Comparison of ENCODE assay signal across 27 cellular contexts in genomic region chr12:97854477-97854876, GRCh38.
"Had no signal": no experiment of that assay in that cellular context is flagged by ENCODE, and none has a peak within 500 bp of the region (broad histone marks: within the 10 kb centered on the region; RNA-seq: fewer than 3 reads in every experiment).

No MANE protein-coding gene starts in this region.

- ATAC-seq: activated CD4-positive, CD25-positive, alpha-beta regulatory T cell treated with anti-CD3 and anti-CD28 coated beads, Interleukin-2, amount 50 U/mL, for 24 hours; activated CD8-positive, alpha-beta memory T cell treated with anti-CD3 and anti-CD28 coated beads, Interleukin-2, amount 10 ng/mL, durations not matched to agents 7 days and 5 days; activated CD8-positive, alpha-beta T cell treated with anti-CD3 and anti-CD28 coated beads, Interleukin-2, amount 10 ng/mL, durations not matched to agents 7 days and 5 days; activated naive CD4-positive, alpha-beta T cell treated with anti-CD3 and anti-CD28 coated beads, Interleukin-2, amount 50 U/mL, for 72 hours; T-helper 17 cell had no signal

- H3K9me3 ChIP-seq: ascending aorta, breast epithelium, colonic mucosa, esophagus squamous epithelium had no signal

- H3K36me3 ChIP-seq: ascending aorta, breast epithelium, cardiac muscle cell, colonic mucosa, esophagus squamous epithelium, WERI-Rb-1 had no signal

- H3K4me1 ChIP-seq: ascending aorta, breast epithelium, colonic mucosa, esophagus squamous epithelium had no signal

- H3K4me3 ChIP-seq: ascending aorta, breast epithelium, cardiac muscle cell, colonic mucosa, esophagus squamous epithelium had no signal

- H3K27ac ChIP-seq: ascending aorta, breast epithelium, cardiac muscle cell, colonic mucosa, epithelial cell of prostate, esophagus squamous epithelium, WERI-Rb-1 had no signal

- DNase-seq: activated B cell treated with CpG ODN at 0.5 μM for 24 hours; activated CD4-positive, alpha-beta memory T cell treated with anti-CD3 and anti-CD28 coated beads for 36 hours; activated CD4-positive, alpha-beta T cell treated with anti-CD3 and anti-CD28 coated beads for 48 hours; activated CD8-positive, alpha-beta memory T cell treated with anti-CD3 and anti-CD28 coated beads, Interleukin-2, amount 10 ng/mL, durations not matched to agents 7 days and 5 days; activated CD8-positive, alpha-beta memory T cell treated with anti-CD3 and anti-CD28 coated beads, Interleukin-2, amount 50 U/mL, for 4 hours; activated CD8-positive, alpha-beta T cell treated with anti-CD3 and anti-CD28 coated beads, Interleukin-2, amount 10 ng/mL, durations not matched to agents 7 days and 5 days; activated effector memory CD4-positive, alpha-beta T cell treated with anti-CD3 and anti-CD28 coated beads, Interleukin-2, amount 50 U/mL, for 16 hours; activated naive CD4-positive, alpha-beta T cell; activated naive CD4-positive, alpha-beta T cell treated with anti-CD3 and anti-CD28 coated beads, Interleukin-2, amount 10 ng/mL, durations not matched to agents 7 days and 5 days; activated naive CD8-positive, alpha-beta T cell treated with anti-CD3 and anti-CD28 coated beads, Interleukin-2, amount 10 ng/mL, durations not matched to agents 7 days and 5 days; activated T-cell treated with anti-CD3 and anti-CD28 coated beads, Interleukin-2, amount 50 U/mL, for 1 hour; activated T-cell treated with anti-CD3 and anti-CD28 coated beads, Interleukin-2, amount 50 U/mL, for 48 hours; central memory CD4-positive, alpha-beta T cell; cerebellar nuclear complex; colonic mucosa; effector CD8-positive, alpha-beta T cell; esophagus squamous epithelium; head of caudate nucleus; T-helper 17 cell; T1000; WERI-Rb-1 had no signal

- H3K27me3 ChIP-seq: ascending aorta, breast epithelium, cardiac muscle cell, colonic mucosa, esophagus squamous epithelium had no signal
